32 cellular contexts compared by ENCODE assay signal in the genomic region with DNA sequence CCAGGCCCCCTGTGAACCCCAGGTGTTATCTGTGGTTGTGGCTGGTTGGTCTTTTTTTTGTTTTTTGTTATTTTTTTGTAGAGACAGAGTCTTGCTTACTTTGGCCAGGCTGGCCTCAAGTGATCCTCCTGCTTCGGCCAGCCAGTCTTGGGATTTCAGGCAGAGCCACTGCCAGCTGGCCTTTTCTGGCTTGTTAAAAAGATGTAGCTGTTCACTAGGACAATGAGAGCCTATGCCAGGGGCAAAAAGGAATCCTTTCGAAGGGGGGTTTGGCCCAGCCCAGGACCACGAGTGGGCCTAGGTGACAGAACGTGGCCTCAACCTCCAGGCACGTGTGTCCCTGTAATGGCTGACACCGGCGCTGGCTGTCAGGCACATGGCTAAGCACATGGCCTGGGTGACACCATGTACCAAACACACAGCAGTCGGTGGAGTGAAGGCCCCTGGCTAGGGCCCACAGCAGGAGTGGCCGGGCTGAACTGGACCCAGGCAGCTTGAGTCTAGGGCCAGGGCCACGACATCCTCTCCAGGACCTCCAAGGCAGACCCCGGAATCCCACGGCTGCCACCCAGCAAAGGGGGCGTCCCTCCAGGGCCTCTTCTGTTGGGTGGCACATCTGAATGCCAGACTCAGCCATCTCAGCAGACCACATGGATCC. TPM values are rescaled to one million over a fixed set of nuclear protein-coding genes. Genes with fewer than 3 reads are reported as not detected.
A peak's percentile ranks its signal among the peaks of the same experiment; 100 is the strongest.
DNase-seq lines count a peak whose midpoint lies in the region; ATAC-seq, FAIRE-seq and TF ChIP-seq lines count a peak whose summit lies in the region.
"Had no signal": no experiment of that assay in that cellular context is flagged by ENCODE, and none has a peak within 500 bp of the region (broad histone marks: within the 10 kb centered on the region; RNA-seq: fewer than 3 reads in every experiment).

No MANE protein-coding gene starts in this region.

- no peak overlapping the region for H2BK5ac ChIP-seq in H1 (ENCODE audit: low read depth, low read length)
- peak overlapping the region; percentile 60 for H2BK5ac ChIP-seq in neuronal stem cell (ENCODE audit: low read length)

- H3K27me3 Mint-ChIP-seq in T-helper 17 cell: no peaks in the 10 kb centered on the region
- H3K27me3 Mint-ChIP-seq: stimulated activated naive CD8-positive, alpha-beta T cell treated with anti-CD3 and anti-CD28 coated beads, Interleukin-15, Interleukin-2, amounts not matched to agents 100 ng/mL and 50 ng/mL, for 24 hours had no signal

- TF ChIP-seq POLR2A in H1 (IDR thresholded peaks at IDR 0.05; ENCODE audit: control extremely low read depth in 1 of 2, low read depth in 2 of 2, low read length in 2 of 2) (no peak), testis (IDR thresholded peaks at IDR 0.05) (no peak)

- H3K27ac Mint-ChIP-seq in T-helper 17 cell: peak overlapping the region; percentile 39
- H3K27ac Mint-ChIP-seq: activated CD4-positive, alpha-beta memory T cell treated with anti-CD3 and anti-CD28 coated beads, Interleukin-2, amount 10 ng/mL, durations not matched to agents 7 days and 5 days; stimulated activated naive CD8-positive, alpha-beta T cell treated with anti-CD3 and anti-CD28 coated beads, Interleukin-15, Interleukin-2, amounts not matched to agents 100 ng/mL and 50 ng/mL, for 24 hours; T-helper 1 cell treated with Interleukin-12 subunit alpha and Interleukin-12 subunit beta and Interleukin-4 antibody, amounts not matched to agents 30 μg/mL and 1 μg/mL, for 36 hours had no signal

- intact Hi-C loops in testis (cut with DNase I; ENCODE audit: low total_unique reads): no loop called here

- H3K36me3 Mint-ChIP-seq in T-helper 17 cell (ENCODE audit: low read depth): peaks cover 13% of the 10 kb centered on the region

- H3K4me3 Mint-ChIP-seq in T-helper 17 cell: no peak overlapping the region
- H3K4me3 Mint-ChIP-seq: activated CD4-positive, alpha-beta memory T cell treated with anti-CD3 and anti-CD28 coated beads, Interleukin-2, amount 10 ng/mL, durations not matched to agents 7 days and 5 days; activated naive CD4-positive, alpha-beta T cell treated with anti-CD3 and anti-CD28 coated beads, Interleukin-2, amount 50 U/mL, for 24 hours; effector memory CD8-positive, alpha-beta T cell; naive thymus-derived CD8-positive, alpha-beta T cell; stimulated activated naive CD8-positive, alpha-beta T cell treated with anti-CD3 and anti-CD28 coated beads, Interleukin-15, Interleukin-2, amounts not matched to agents 100 ng/mL and 50 ng/mL, for 24 hours; T-helper 1 cell treated with Interleukin-12 subunit alpha and Interleukin-12 subunit beta and Interleukin-4 antibody, amounts not matched to agents 30 μg/mL and 1 μg/mL, for 36 hours had no signal

- no peak for TF ChIP-seq EP300 in H1 (IDR thresholded peaks at IDR 0.05; ENCODE audit: borderline replicate concordance in 1 of 2, low read depth in 2 of 2, low read length in 2 of 2)

- H3K14ac ChIP-seq in H1 (ENCODE audit: insufficient read length) (no peak overlapping the region), neuronal stem cell (ENCODE audit: low read length) (no peak overlapping the region)

- H3K4me3 ChIP-seq in H1 (ENCODE audit: extremely low read depth in 1 of 4, insufficient read depth in 2 of 4, low read depth in 3 of 4, low read length in 4 of 4) (no peak overlapping the region), neuronal stem cell (ENCODE audit: low read length in 2 of 2) (no peak overlapping the region), testis (no peak overlapping the region)
- H3K4me3 ChIP-seq: HAP-1, left lung, smooth muscle cell, tibial artery had no signal

- H2AK5ac ChIP-seq in H1 (ENCODE audit: low read depth, low read length) (no peak overlapping the region), neuronal stem cell (ENCODE audit: low read depth, low read length) (peak overlapping the region; percentile 43)

- H2BK12ac ChIP-seq in H1 (ENCODE audit: low read depth, low read length): no peak overlapping the region
- no peak overlapping the region for H2BK12ac ChIP-seq in neuronal stem cell (ENCODE audit: low read length)

- H2AFZ ChIP-seq in H1 (ENCODE audit: low read length): no peak overlapping the region
- no peak overlapping the region for H2AFZ ChIP-seq in neuronal stem cell (ENCODE audit: low read length)

- H3K27ac ChIP-seq in H1 (ENCODE audit: low read depth, low read length) (no peak overlapping the region), neuronal stem cell (replicated peaks; ENCODE audit: low read length) (no peak overlapping the region), testis (no peak overlapping the region)
- H3K27ac ChIP-seq: left lung, tibial artery had no signal

- H3K4me1 ChIP-seq in H1 (replicated peaks in 1 of 4; ENCODE audit: control insufficient read depth in 3 of 4, insufficient read depth in 4 of 4, low read length in 3 of 4) (no peaks in the 10 kb centered on the region), neuronal stem cell (ENCODE audit: control insufficient read depth in 2 of 2, insufficient read depth in 1 of 2, low read depth in 1 of 2, low read length in 2 of 2) (peaks cover 7 to 12% of the 10 kb centered on the region in 2 donors), testis (no peaks in the 10 kb centered on the region)
- H3K4me1 ChIP-seq: HAP-1, left lung, tibial artery had no signal

- no peaks in the 10 kb centered on the region for H3K9me3 ChIP-seq in T-helper 17 cell (ENCODE audit: control insufficient read depth, low read length, poor library complexity, severe bottlenecking)
- no peaks in the 10 kb centered on the region for H3K9me3 ChIP-seq in H1 (ENCODE audit: insufficient read depth in 2 of 2, low read depth in 1 of 2, low read length in 1 of 2)
- H3K9me3 ChIP-seq in neuronal stem cell (replicated peaks in 1 of 2; ENCODE audit: control insufficient read depth in 2 of 2, insufficient read depth in 1 of 2, low read depth in 1 of 2, low read length in 2 of 2): peaks cover 0 to 2% of the 10 kb centered on the region in 2 donors
- no peaks in the 10 kb centered on the region for H3K9me3 ChIP-seq in testis
- H3K9me3 ChIP-seq: HAP-1, left lung, tibial artery had no signal

- no peak overlapping the region for H4K5ac ChIP-seq in H1 (ENCODE audit: insufficient read length, low read depth, low read length)

- no peak overlapping the region for H4K91ac ChIP-seq in H1 (replicated peaks; ENCODE audit: insufficient read length, low read length)
- no peak overlapping the region for H4K91ac ChIP-seq in neuronal stem cell (ENCODE audit: low read depth, low read length, poor library complexity)

- FAIRE-seq in H1 (lab: Jason Lieb, UNC): no peak

- WGBS in H1 (ENCODE audit: extremely low coverage in 1 of 2, insufficient coverage in 1 of 2, insufficient read length in 1 of 2, insufficient replicate concordance in 2 of 2, low coverage in 1 of 2, low lambda C conversion rate in 2 of 2, missing lambda C conversion rate in 1 of 2), 2 experiments: 78% methylated on average over 13 of the region's 13 CpGs; no CpG with 5 or more reads in 1 of the 2 experiments
- WGBS in neuronal stem cell (ENCODE audit: extremely low coverage in 2 of 2, insufficient read length in 2 of 2, insufficient replicate concordance in 1 of 2), 2 donors: no CpG with 5 or more reads among the region's 13 CpGs
- 70 to 84% methylated on average over 8 to 13 of the region's 13 CpGs for WGBS in testis, 2 donors

- H2BK120ac ChIP-seq in H1 (replicated peaks; ENCODE audit: low read depth, low read length) (no peak overlapping the region), neuronal stem cell (ENCODE audit: low read depth, low read length) (no peak overlapping the region)

- H2BK15ac ChIP-seq in H1 (ENCODE audit: low read length) (no peak overlapping the region), neuronal stem cell (ENCODE audit: low read length) (peak overlapping the region; percentile 16)

- H3K79me1 ChIP-seq in H1 (ENCODE audit: low read depth, low read length) (peaks cover 2% of the 10 kb centered on the region; the same call in 1 of the 2 replicates), neuronal stem cell (ENCODE audit: low read depth, low read length) (peaks cover 2% of the 10 kb centered on the region)

- H4K20me1 ChIP-seq in H1 (replicated peaks in 1 of 2; ENCODE audit: control insufficient read depth in 1 of 2, insufficient read depth in 2 of 2, low read length in 2 of 2): peaks cover 0 to 3% of the 10 kb centered on the region in 2 experiments

- ATAC-seq in T-helper 17 cell: no peak
- ATAC-seq: activated CD4-positive, CD25-positive, alpha-beta regulatory T cell treated with anti-CD3 and anti-CD28 coated beads, Interleukin-2, amount 50 U/mL, for 24 hours; effector memory CD8-positive, alpha-beta T cell; left lung; naive thymus-derived CD8-positive, alpha-beta T cell; SK-N-SH treated with all-trans-retinoic acid at 6 μM for 48 hours had no signal

- H3K27me3 ChIP-seq in H1 (replicated peaks in 1 of 4; ENCODE audit: control insufficient read depth in 3 of 4, extremely low read depth in 1 of 4, insufficient read depth in 3 of 4, low read length in 3 of 4) (no peaks in the 10 kb centered on the region), neuronal stem cell (ENCODE audit: control insufficient read depth in 3 of 3, insufficient read depth in 3 of 3, low read depth in 1 of 3, low read length in 3 of 3) (no peaks in the 10 kb centered on the region), testis (no peaks in the 10 kb centered on the region)

- H2BK20ac ChIP-seq in H1 (ENCODE audit: low read length): no peak overlapping the region

- no peaks in the 10 kb centered on the region for H3K79me2 ChIP-seq in H1 (ENCODE audit: control insufficient read depth in 1 of 2, insufficient read depth in 2 of 2, low read length in 2 of 2)

- no peaks in the 10 kb centered on the region for H3K23me2 ChIP-seq in H1 (ENCODE audit: low read depth, low read length)

- no peak overlapping the region for H3K4ac ChIP-seq in H1 (replicated peaks; ENCODE audit: insufficient read length, low read depth, low read length)
- H3K4ac ChIP-seq in neuronal stem cell (ENCODE audit: low read length): no peak overlapping the region

- peaks cover 2% of the 10 kb centered on the region for H3K4me1 Mint-ChIP-seq in T-helper 17 cell
- H3K4me1 Mint-ChIP-seq: activated CD4-positive, alpha-beta memory T cell treated with anti-CD3 and anti-CD28 coated beads, Interleukin-2, amount 10 ng/mL, durations not matched to agents 7 days and 5 days; activated naive CD4-positive, alpha-beta T cell treated with anti-CD3 and anti-CD28 coated beads, Interleukin-2, amount 50 U/mL, for 24 hours; naive thymus-derived CD8-positive, alpha-beta T cell had no signal

- no peak for TF ChIP-seq RAD21 in H1 (IDR thresholded peaks at IDR 0.05 in 1 of 2, conservative IDR thresholded peaks at IDR 0.05 in 1 of 2; ENCODE audit: low read depth in 2 of 2, low read length in 2 of 2)

- DNase-seq in T-helper 17 cell (no peak), H1 (ENCODE audit: low read depth in 1 of 2, low spot score in 2 of 2) (no peak), neuronal stem cell (ENCODE audit: low spot score) (no peak), testis (peak; percentile 41), NCI-H2029 (lab: John Stamatoyannopoulos, UW) (no peak), HUDEP-2 (lab: John Stamatoyannopoulos, UW; ENCODE audit: unreplicated experiment in 76 of 76) (no peak)
- DNase-seq in stimulated activated CD4-positive, alpha-beta T cell treated with anti-CD3 and anti-CD28 coated beads, Interleukin-15, amount 100 ng/mL, for 24 hours: no peak
- DNase-seq: activated CD4-positive, alpha-beta memory T cell treated with anti-CD3 and anti-CD28 coated beads, Interleukin-2, amount 10 ng/mL, durations not matched to agents 7 days and 5 days; amniotic stem cell; Calu3; DMS79 treated with DMSO at 0.1 percent for 48 hours; effector memory CD8-positive, alpha-beta T cell; erythroblast; GDM1; NCI-H1417; NCI-H2029 treated with DMSO at 0.1 percent for 48 hours; NCI-H524 treated with DMSO at 0.1 percent for 48 hours; NK-92 treated with Interleukin-12 subunit alpha and Interleukin-12 subunit beta, amount 100 ng/mL, for 24 hours; occipital lobe; retina; stimulated activated CD4-positive, alpha-beta T cell treated with anti-CD3 and anti-CD28 coated beads, Interleukin-2, amount 100 ng/mL, for 24 hours; tibial artery had no signal

- no peak overlapping the region for H3K18ac ChIP-seq in H1 (ENCODE audit: extremely low read depth, low read length)
- peak overlapping the region; percentile 65 for H3K18ac ChIP-seq in neuronal stem cell (ENCODE audit: low read length)

- TF ChIP-seq CTCF in H1 (IDR thresholded peaks at IDR 0.05; ENCODE audit: control extremely low read depth in 1 of 3, insufficient read depth in 1 of 3, low read depth in 1 of 3, low read length in 3 of 3): no peak
- no peak for TF ChIP-seq CTCF in testis (IDR thresholded peaks at IDR 0.05)

- H3K23ac ChIP-seq in H1 (ENCODE audit: insufficient read length) (no peak overlapping the region), neuronal stem cell (ENCODE audit: low read depth, low read length, poor library complexity) (no peak overlapping the region)

- POLR2A ChIA-PET in H1 (lab: Charles Lee; ENCODE audit: partially characterized antibody): no interaction called here

- H4K8ac ChIP-seq in H1 (ENCODE audit: extremely low read depth, insufficient read depth, low read length) (peak overlapping the region; percentile 15; the same call in 1 of the 2 replicates), neuronal stem cell (ENCODE audit: low read depth, low read length) (no peak overlapping the region)

- H3K9ac ChIP-seq in H1 (replicated peaks in 1 of 4; ENCODE audit: extremely low read depth in 1 of 4, low read depth in 3 of 4, low read length in 3 of 4): no peak overlapping the region
- H3K9ac ChIP-seq in neuronal stem cell (ENCODE audit: low read depth, low read length, poor library complexity): no peak overlapping the region

- CTCF ChIA-PET in H1 (lab: Charles Lee; ENCODE audit: partially characterized antibody): interaction anchor here (1.1 to 12.8 kb wide), 5 partner anchors 12 to 123 kb away, joined by 5 to 267 read pairs (median 10); a partner anchor contains a TSS

- no peak overlapping the region for H3K56ac ChIP-seq in H1 (replicated peaks; ENCODE audit: insufficient read length, low read depth, low read length)

- peaks cover 0 to 14% (median 6%) of the 10 kb centered on the region in 4 experiments; a peak in 3 of 8 replicates for H3K36me3 ChIP-seq in H1 (ENCODE audit: control insufficient read depth in 2 of 4, insufficient read depth in 4 of 4, low read length in 3 of 4)
- H3K36me3 ChIP-seq in neuronal stem cell (replicated peaks in 1 of 2; ENCODE audit: control insufficient read depth in 2 of 2, insufficient read depth in 2 of 2, low read length in 2 of 2): peaks cover 13 to 41% of the 10 kb centered on the region in 2 donors
- H3K36me3 ChIP-seq in testis (ENCODE audit: low read depth, missing control alignments): no peaks in the 10 kb centered on the region

- H3K4me2 ChIP-seq in H1 (ENCODE audit: insufficient read depth in 1 of 2, low read depth in 2 of 2, low read length in 2 of 2) (no peak overlapping the region), neuronal stem cell (ENCODE audit: insufficient read depth, low read length, poor library complexity, severe bottlenecking) (no peak overlapping the region)
- H3K4me2 ChIP-seq: smooth muscle cell had no signal

RNA-seq across cellular contexts. Expression of a gene that starts 6.9 kb away (rescaled TPM):
- not detected for total RNA-seq in T-helper 17 cell
- not detected in 2 replicates for total RNA-seq in H1 (2021; fragmentation: NEBNext Ultra II Directional; extraction: Animal tissue kit (Norgen Biotek cat#: 25700))
- polyA plus RNA-seq in H1 (2011; rRNA removed): 0.08 TPM in 1 of 2 replicates, not detected in the other
- polyA plus RNA-seq in H1 (2011; cell fraction: cytosol; rRNA removed): not detected
- not detected for polyA plus RNA-seq in H1 (2011; cell fraction: nucleus; rRNA removed)
- polyA plus RNA-seq in H1 (2012, experiment 1 of 2): not detected in 4 replicates
- not detected for polyA plus RNA-seq in H1 (2012, experiment 2 of 2)
- polyA plus RNA-seq in H1 (2013, experiment 1 of 2): not detected
- 0.15 TPM for polyA plus RNA-seq in H1 (2013, experiment 2 of 2)
- not detected in 2 replicates for polyA minus RNA-seq in H1 (2011; rRNA and poly(A)+ RNA removed)
- polyA minus RNA-seq in H1 (2011; cell fraction: cytosol; rRNA and poly(A)+ RNA removed): not detected
- polyA minus RNA-seq in H1 (2011; cell fraction: nucleus; rRNA and poly(A)+ RNA removed): not detected
- 0.32 TPM for polyA plus RNA-seq in neuronal stem cell (2013, experiment 1 of 2)
- polyA plus RNA-seq in neuronal stem cell (2013, experiment 2 of 2): 0.18 TPM
- under 1 TPM; 0.39 to 0.43 TPM for total RNA-seq in testis
- 0.33 TPM for polyA plus RNA-seq in testis (ENCODE audit: insufficient read depth, low read depth, low replicate concordance)
- total RNA-seq: activated CD4-positive, alpha-beta memory T cell treated with anti-CD3 and anti-CD28 coated beads, Interleukin-2, amount 10 ng/mL, durations not matched to agents 7 days and 5 days; Calu3; mononuclear cell; naive thymus-derived CD8-positive, alpha-beta T cell; occipital lobe; smooth muscle cell had no signal
- polyA plus RNA-seq: naive thymus-derived CD8-positive, alpha-beta T cell; smooth muscle cell had no signal
